ENCODE assay signal across 21 cellular contexts in genomic region chr11:98531576-98531975, GRCh38.
DNase-seq lines count a peak whose midpoint lies in the region; ATAC-seq, FAIRE-seq and TF ChIP-seq lines count a peak whose summit lies in the region.
"Had no signal": no experiment of that assay in that cellular context is flagged by ENCODE, and none has a peak within 500 bp of the region (broad histone marks: within the 10 kb centered on the region; RNA-seq: fewer than 3 reads in every experiment).

No MANE protein-coding gene starts in this region.

- no peak overlapping the region for H4K8ac ChIP-seq in mesenchymal stem cell (ENCODE audit: low read length)

- DNase-seq in ELR (ENCODE audit: low read depth), result peak; percentile 78
- DNase-seq in HTR-8/SVneo (ENCODE audit: insufficient read length, low spot score), result no peak
- no peak for DNase-seq in K562 (ENCODE audit: extremely low read depth in 1 of 4, low spot score in 3 of 4)
- peak; percentile 21 for DNase-seq in mesenchymal stem cell
- no peak for DNase-seq in GDM1 (lab: John Stamatoyannopoulos, UW)
- DNase-seq in NCI-H1930 (lab: John Stamatoyannopoulos, UW), result no peak
- no peak for DNase-seq in activated T-cell treated with anti-CD3 and anti-CD28 coated beads for 4 hours
- DNase-seq: Calu3, DND-41, GM23248, H7, NCI-H1105, NCI-H1436 treated with DMSO at 0.1 percent for 48 hours, NCI-H187 treated with DMSO at 0.1 percent for 48 hours, NCI-H2107, NCI-H226, NCI-H510A, NCI-H748 treated with DMSO at 0.1 percent for 48 hours had no signal

- no peak overlapping the region for H2AFZ ChIP-seq in K562 (ENCODE audit: low read depth, low read length)
- H2AFZ ChIP-seq in mesenchymal stem cell (ENCODE audit: low read depth, low read length), result no peak overlapping the region
- H2AFZ ChIP-seq: GM23248 had no signal

- CTCF ChIA-PET in K562 (lab: Yijun Ruan, JAX; ENCODE audit: low intra/inter-chr PET ratio), result no interaction called here

- no peaks in the 10 kb centered on the region for H3K79me1 ChIP-seq in mesenchymal stem cell (replicated peaks; ENCODE audit: low read length, poor library complexity, severe bottlenecking)

- H3K23ac ChIP-seq in mesenchymal stem cell (ENCODE audit: low read length in 2 of 2), result no peak overlapping the region

- no peak for TF ChIP-seq CTCF in K562 (IDR thresholded peaks at IDR 0.05 in 2 of 3, conservative IDR thresholded peaks at IDR 0.05 in 1 of 3; ENCODE audit: insufficient read depth in 2 of 3, low read depth in 1 of 3, low read length in 3 of 3)

- H4K20me1 ChIP-seq in K562 (replicated peaks; ENCODE audit: control insufficient read depth, insufficient read depth, low read length), result no peaks in the 10 kb centered on the region

- H2BK5ac ChIP-seq in mesenchymal stem cell (ENCODE audit: low read depth, low read length, poor library complexity, severe bottlenecking), result no peak overlapping the region

- POLR2A ChIA-PET in K562 (lab: Yijun Ruan, JAX), result no interaction called here

- no peaks in the 10 kb centered on the region for H3K36me3 ChIP-seq in K562 (ENCODE audit: control insufficient read depth, insufficient read depth, low read length)
- H3K36me3 ChIP-seq in mesenchymal stem cell (ENCODE audit: control insufficient read depth in 1 of 2, insufficient read depth in 2 of 2, low read depth in 1 of 2, low read length in 2 of 2), result no peaks in the 10 kb centered on the region

- H3K4me2 ChIP-seq in K562 (ENCODE audit: insufficient read depth, low read length), result no peak overlapping the region
- no peak overlapping the region for H3K4me2 ChIP-seq in mesenchymal stem cell (ENCODE audit: low read length, poor library complexity, severe bottlenecking)

- no peak overlapping the region for H4K91ac ChIP-seq in mesenchymal stem cell (ENCODE audit: low read length)

- no peaks in the 10 kb centered on the region for H3K79me2 ChIP-seq in K562 (ENCODE audit: control insufficient read depth, insufficient read depth, low read length)

- TF ChIP-seq EP300 in K562 (IDR thresholded peaks at IDR 0.05; ENCODE audit: low read length), result no peak

- no peak overlapping the region for H3K18ac ChIP-seq in mesenchymal stem cell (ENCODE audit: low read depth in 1 of 2, low read length in 2 of 2)

- H3K27me3 ChIP-seq in K562 (ENCODE audit: control insufficient read depth in 2 of 2, insufficient read depth in 2 of 2, low read length in 2 of 2) (no peaks in the 10 kb centered on the region), mesenchymal stem cell (ENCODE audit: control insufficient read depth in 1 of 2, insufficient read depth in 1 of 2, low read length in 2 of 2) (no peaks in the 10 kb centered on the region)

- intact Hi-C loops in K562 (cut with micrococcal nuclease), result no loop called here

- no peak overlapping the region for H2AK5ac ChIP-seq in mesenchymal stem cell (ENCODE audit: low read length, severe bottlenecking)

- peak overlapping the region; percentile 20; the same call in 1 of the 3 replicates for H3K27ac ChIP-seq in K562 (ENCODE audit: extremely low read depth, low read depth, low read length)
- no peak overlapping the region for H3K27ac ChIP-seq in mesenchymal stem cell (ENCODE audit: low read length, poor library complexity, severe bottlenecking)
- H3K27ac ChIP-seq: GM23248 had no signal

- no peak overlapping the region for H2BK15ac ChIP-seq in mesenchymal stem cell (ENCODE audit: low read depth, poor library complexity, severe bottlenecking)

- no peak overlapping the region for H3K4ac ChIP-seq in mesenchymal stem cell (ENCODE audit: low read depth in 1 of 2, low read length in 2 of 2)

- H3K4me1 ChIP-seq in K562 (replicated peaks in 1 of 2; ENCODE audit: control insufficient read depth in 2 of 2, insufficient read depth in 2 of 2, low read length in 2 of 2), result no peaks in the 10 kb centered on the region
- no peaks in the 10 kb centered on the region for H3K4me1 ChIP-seq in mesenchymal stem cell (ENCODE audit: control insufficient read depth, insufficient read depth, low read depth, low read length)

- BruUV-seq in K562 (replicated peaks; lab: Mats Ljungman, UMichigan), result no TSS peak

- H2BK120ac ChIP-seq in mesenchymal stem cell (ENCODE audit: low read depth, low read length), result no peak overlapping the region

- WGBS in K562 (ENCODE audit: insufficient coverage, low coverage, missing lambda C conversion rate), result 15% methylated on average over 1 of the region's 1 CpG
- no CpG with 5 or more reads among the region's 1 CpG for WGBS in mesenchymal stem cell

- TF ChIP-seq RAD21 in K562 (CRISPR knock-in tag; conservative IDR thresholded peaks at IDR 0.05 in 1 of 2, IDR thresholded peaks at IDR 0.05 in 1 of 2), result no peak

- no peak overlapping the region for H3K14ac ChIP-seq in mesenchymal stem cell (ENCODE audit: low read length in 2 of 2)

- H3K9ac ChIP-seq in K562 (ENCODE audit: insufficient read depth in 1 of 2, low read depth in 2 of 2, low read length in 2 of 2) (no peak overlapping the region), mesenchymal stem cell (ENCODE audit: low read length) (no peak overlapping the region)
- H3K9ac ChIP-seq: GM23248 had no signal

- no peaks in the 10 kb centered on the region for H3K9me3 ChIP-seq in K562 (replicated peaks; ENCODE audit: control insufficient read depth, insufficient read depth, low read depth, low read length)
- peaks cover 3% of the 10 kb centered on the region for H3K9me3 ChIP-seq in mesenchymal stem cell (ENCODE audit: control insufficient read depth, low read length)

- TF ChIP-seq POLR2A in K562 (conservative IDR thresholded peaks at IDR 0.05), result no peak

- ATAC-seq in K562, result no peak
- ATAC-seq: SK-N-SH treated with all-trans-retinoic acid at 6 μM for 48 hours had no signal

- no peak overlapping the region for H2BK12ac ChIP-seq in mesenchymal stem cell (ENCODE audit: low read length in 2 of 2)

- no peaks in the 10 kb centered on the region for H3K9me1 ChIP-seq in K562 (ENCODE audit: control insufficient read depth, insufficient read depth, low read length)

- H3K4me3 ChIP-seq in K562 (no peak overlapping the region), mesenchymal stem cell (ENCODE audit: insufficient read depth in 1 of 2, low read depth in 1 of 2, low read length in 2 of 2) (no peak overlapping the region)
- H3K4me3 ChIP-seq: GM23248 had no signal

- in situ Hi-C loops in K562 (cut with MboI), result no loop called here

- FAIRE-seq in HTR-8/SVneo (lab: Jason Lieb, UNC), result peak; percentile 4
- FAIRE-seq in K562 (lab: Jason Lieb, UNC), result peak; percentile 23
- FAIRE-seq: GM18507, RCC 7860 had no signal

TF ChIP-seq in K562, 482 proteins besides CTCF, POLR2A, EP300 and RAD21:
- no peak for TF ChIP-seq CHD2 (IDR thresholded peaks at IDR 0.05; ENCODE audit: low read depth, low read length)
- 0 out of 2 replicates have a peak, but pooled peaks have one; percentile 13 for TF ChIP-seq TAL1 (IDR thresholded peaks at IDR 0.05)

Comparison
In these comparisons a context has a peak if more than half of its experiments do, and no peak if none do; other contexts are left out.
1. DNase-seq: peak in ELR (single experiment) and mesenchymal stem cell (single experiment); none in HTR-8/SVneo (single experiment), K562 (0 of 4), GDM1 (single experiment), NCI-H1930 (0 of 2) and activated T-cell treated with anti-CD3 and anti-CD28 coated beads for 4 hours (single experiment).